In genomic region chr4:147994491-147995385, GRCh38 we compare ENCODE assay signal across 23 cellular contexts.
"Had no signal": no experiment of that assay in that cellular context is flagged by ENCODE, and none has a peak within 500 bp of the region (broad histone marks: within the 10 kb centered on the region; RNA-seq: fewer than 3 reads in every experiment).

No MANE protein-coding gene starts in this region.

- ATAC-seq: activated CD8-positive, alpha-beta T cell treated with anti-CD3 and anti-CD28 coated beads for 36 hours; left colon; lower lobe of right lung; right lobe of liver had no signal

- H3K4me1 ChIP-seq: breast epithelium, lower lobe of right lung, right lobe of liver had no signal

- H3K27me3 ChIP-seq: breast epithelium, esophagus muscularis mucosa, hepatocyte, right lobe of liver, stomach had no signal

- DNase-seq: activated CD4-positive, alpha-beta T cell treated with anti-CD3 and anti-CD28 coated beads for 48 hours; activated CD4-positive, CD25-positive, alpha-beta regulatory T cell; activated CD8-positive, alpha-beta T cell treated with anti-CD3 and anti-CD28 coated beads for 36 hours; activated naive CD4-positive, alpha-beta T cell treated with anti-CD3 and anti-CD28 coated beads for 36 hours; activated T-cell treated with anti-CD3 and anti-CD28 coated beads, Interleukin-2, amount 50 U/mL, for 24 hours; aorta; effector CD8-positive, alpha-beta T cell; foreskin fibroblast; islet precursor cell; left colon; lower lobe of right lung; nephron progenitor cell; right lobe of liver; stimulated activated CD4-positive, alpha-beta T cell treated with anti-CD3 and anti-CD28 coated beads, Interleukin-4, amount 100 ng/mL, for 1 hour; stomach; T-helper 1 cell; T-helper 9 cell; trophoblast cell had no signal

- H3K36me3 ChIP-seq: breast epithelium, lower lobe of right lung, prostate gland, right lobe of liver had no signal

- H3K27ac ChIP-seq: breast epithelium, esophagus muscularis mucosa, hepatocyte, lower lobe of right lung, prostate gland, right lobe of liver, stomach had no signal

- H3K79me2 ChIP-seq: hepatocyte had no signal

- H3K4me2 ChIP-seq: hepatocyte had no signal

- H3K9me3 ChIP-seq: esophagus muscularis mucosa, lower lobe of right lung, prostate gland, right lobe of liver, stomach had no signal

- H2AFZ ChIP-seq: hepatocyte had no signal

- H3K4me3 ChIP-seq: breast epithelium, esophagus muscularis mucosa, hepatocyte, lower lobe of right lung, prostate gland, right lobe of liver, smooth muscle cell, stomach had no signal
